8 cellular contexts compared by ENCODE assay signal in the genomic region with DNA sequence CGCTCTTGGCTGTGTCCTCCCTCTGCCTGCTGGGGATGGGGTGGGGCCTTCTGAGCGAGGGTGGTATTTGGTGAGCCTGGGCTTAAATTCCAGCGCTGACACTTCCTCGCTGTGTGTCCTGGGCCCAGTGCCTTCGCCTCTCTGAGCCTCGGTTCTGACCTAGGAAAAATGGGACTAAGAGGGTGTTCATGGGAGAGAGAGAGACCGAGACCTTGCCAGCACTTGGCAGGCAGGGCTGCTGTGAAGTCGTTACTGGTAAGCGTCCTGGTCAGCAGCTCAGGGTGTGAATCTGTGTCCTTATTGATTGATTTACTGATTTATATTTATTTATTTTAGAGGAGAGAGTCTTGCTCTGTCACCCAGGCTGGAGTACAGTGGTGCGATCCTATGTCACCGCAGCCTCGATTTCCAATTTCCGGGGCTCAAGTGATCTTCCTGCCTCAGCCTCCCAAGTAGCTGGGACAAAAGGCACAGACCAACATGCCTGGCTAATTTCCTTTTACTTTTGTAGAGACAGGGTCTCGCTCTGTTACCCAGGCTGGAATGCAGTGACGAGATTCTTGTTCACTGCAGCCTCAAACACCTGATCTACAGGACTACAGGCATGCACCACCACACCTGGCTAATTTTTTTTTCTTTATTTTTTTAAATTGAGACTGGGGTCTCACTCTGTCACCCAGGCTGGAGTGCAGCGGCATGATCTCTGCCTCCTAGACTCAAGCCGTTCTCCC. TPM values are rescaled to one million over a fixed set of nuclear protein-coding genes. Genes with fewer than 3 reads are reported as not detected.
DNase-seq lines count a peak whose midpoint lies in the region; ATAC-seq and TF ChIP-seq lines count a peak whose summit lies in the region.
"Had no signal": no experiment of that assay in that cellular context is flagged by ENCODE, and none has a peak within 500 bp of the region (broad histone marks: within the 10 kb centered on the region; RNA-seq: fewer than 3 reads in every experiment).

No MANE protein-coding gene starts in this region.

- peak overlapping the region; percentile 77 for H3K4me3 Mint-ChIP-seq in activated naive CD8-positive, alpha-beta T cell treated with anti-CD3 and anti-CD28 coated beads for 36 hours
- peak overlapping the region; percentile 70 to 88 (median 83) for H3K4me3 Mint-ChIP-seq in immature natural killer cell
- H3K4me3 Mint-ChIP-seq in stimulated activated naive B cell treated with anti-CD40 and anti-IgM and Interleukin-4, amounts not matched to agents 10 μg/mL and 1 μg/mL and 100 μg/mL, for 72 hours = peak overlapping the region; percentile 72 to 84

- H3K36me3 Mint-ChIP-seq in activated naive CD8-positive, alpha-beta T cell treated with anti-CD3 and anti-CD28 coated beads for 36 hours = peaks cover 13% of the 10 kb centered on the region
- H3K36me3 Mint-ChIP-seq in immature natural killer cell = no peaks in the 10 kb centered on the region
- H3K36me3 Mint-ChIP-seq in stimulated activated naive B cell treated with anti-CD40 and anti-IgM and Interleukin-4, amounts not matched to agents 10 μg/mL and 1 μg/mL and 100 μg/mL, for 72 hours = peaks cover 12 to 16% of the 10 kb centered on the region in 2 donors

- H3K27ac Mint-ChIP-seq in activated naive CD8-positive, alpha-beta T cell treated with anti-CD3 and anti-CD28 coated beads for 36 hours = no peak overlapping the region
- H3K27ac Mint-ChIP-seq in immature natural killer cell = peak overlapping the region; percentile 92 to 96 (median 93)
- peak overlapping the region; percentile 75 for H3K27ac Mint-ChIP-seq in stimulated activated naive B cell treated with anti-CD40 and anti-IgM and Interleukin-4, amounts not matched to agents 10 μg/mL and 1 μg/mL and 100 μg/mL, for 72 hours

- no peak for DNase-seq in HFF-Myc (ENCODE audit: extremely low read depth, low read depth)
- DNase-seq in activated naive CD8-positive, alpha-beta T cell treated with anti-CD3 and anti-CD28 coated beads for 36 hours = no peak
- no peak for DNase-seq in immature natural killer cell
- DNase-seq in stimulated activated naive B cell treated with anti-CD40 and anti-IgM and Interleukin-4, amounts not matched to agents 10 μg/mL and 1 μg/mL and 100 μg/mL, for 72 hours = no peak
- DNase-seq in DMS79 (lab: John Stamatoyannopoulos, UW) = no peak
- DNase-seq in GM19238 (ENCODE audit: insufficient read length, low spot score) = no peak
- DNase-seq: Karpas-422 had no signal

- no peaks in the 10 kb centered on the region for H3K9me3 Mint-ChIP-seq in activated naive CD8-positive, alpha-beta T cell treated with anti-CD3 and anti-CD28 coated beads for 36 hours
- H3K9me3 Mint-ChIP-seq in immature natural killer cell = peaks cover 0 to under 1% (median 0%) of the 10 kb centered on the region in 6 donors
- no peaks in the 10 kb centered on the region for H3K9me3 Mint-ChIP-seq in stimulated activated naive B cell treated with anti-CD40 and anti-IgM and Interleukin-4, amounts not matched to agents 10 μg/mL and 1 μg/mL and 100 μg/mL, for 72 hours

- peaks cover 49% of the 10 kb centered on the region for H3K4me1 Mint-ChIP-seq in activated naive CD8-positive, alpha-beta T cell treated with anti-CD3 and anti-CD28 coated beads for 36 hours
- peaks cover 70 to 78% of the 10 kb centered on the region in 2 donors for H3K4me1 Mint-ChIP-seq in immature natural killer cell
- H3K4me1 Mint-ChIP-seq in stimulated activated naive B cell treated with anti-CD40 and anti-IgM and Interleukin-4, amounts not matched to agents 10 μg/mL and 1 μg/mL and 100 μg/mL, for 72 hours = peaks cover 37 to 78% of the 10 kb centered on the region in 2 donors

- H3K4me3 ChIP-seq in HFF-Myc (replicated peaks; ENCODE audit: low read depth, low read length) = peak overlapping the region; percentile 70

- H3K27me3 Mint-ChIP-seq in activated naive CD8-positive, alpha-beta T cell treated with anti-CD3 and anti-CD28 coated beads for 36 hours = no peaks in the 10 kb centered on the region
- peaks cover 8 to 25% (median 14%) of the 10 kb centered on the region in 3 donors for H3K27me3 Mint-ChIP-seq in immature natural killer cell (ENCODE audit: low read depth in 3 of 3)
- H3K27me3 Mint-ChIP-seq in stimulated activated naive B cell treated with anti-CD40 and anti-IgM and Interleukin-4, amounts not matched to agents 10 μg/mL and 1 μg/mL and 100 μg/mL, for 72 hours = peaks cover 5% of the 10 kb centered on the region in 2 donors

- TF ChIP-seq CTCF in HFF-Myc (IDR thresholded peaks at IDR 0.05; ENCODE audit: low read depth, low read length, missing control alignments) = no peak

- ATAC-seq in stimulated activated naive B cell treated with anti-CD40 and anti-IgM and Interleukin-4, amounts not matched to agents 10 μg/mL and 1 μg/mL and 100 μg/mL, for 72 hours (replicated peaks) = no peak
- ATAC-seq in GM19328 (IDR thresholded peaks at IDR 0.05; ENCODE audit: unreplicated experiment) = no peak

RNA-seq across cellular contexts. Expression of gene PKN1, which starts 2.4 kb away (rescaled TPM):
- total RNA-seq in activated naive CD8-positive, alpha-beta T cell treated with anti-CD3 and anti-CD28 coated beads for 36 hours = 100 to 1,000 TPM; 168 to 169 TPM
- 10 to 100 TPM; 74.3 to 94.6 (median 84.7) TPM for polyA plus RNA-seq in immature natural killer cell

RNA-seq across cellular contexts. Expression of gene DDX39A, which starts 16.3 kb away (rescaled TPM):
- total RNA-seq in activated naive CD8-positive, alpha-beta T cell treated with anti-CD3 and anti-CD28 coated beads for 36 hours = 100 to 1,000 TPM; 300 to 306 TPM
- polyA plus RNA-seq in immature natural killer cell = 100 to 1,000 TPM; 117 to 177 (median 144) TPM

RNA-seq across cellular contexts. Expression of gene PTGER1, which starts 39.7 kb away (rescaled TPM):
- under 1 TPM; 0.25 to 0.40 TPM for total RNA-seq in activated naive CD8-positive, alpha-beta T cell treated with anti-CD3 and anti-CD28 coated beads for 36 hours
- 1 to 10 TPM in 1 of 3 donors, under 1 TPM in 1, not detected in 1; 0.17 to 1.2 TPM for polyA plus RNA-seq in immature natural killer cell

RNA-seq across cellular contexts. Expression of gene ADGRE5, which starts 54.2 kb away (rescaled TPM):
- 100 to 1,000 TPM; 219 to 223 TPM for total RNA-seq in activated naive CD8-positive, alpha-beta T cell treated with anti-CD3 and anti-CD28 coated beads for 36 hours
- polyA plus RNA-seq in immature natural killer cell = 100 to 1,000 TPM; 360 to 783 (median 485) TPM
